ENCODE assay signal across 9 cellular contexts in the genomic region with DNA sequence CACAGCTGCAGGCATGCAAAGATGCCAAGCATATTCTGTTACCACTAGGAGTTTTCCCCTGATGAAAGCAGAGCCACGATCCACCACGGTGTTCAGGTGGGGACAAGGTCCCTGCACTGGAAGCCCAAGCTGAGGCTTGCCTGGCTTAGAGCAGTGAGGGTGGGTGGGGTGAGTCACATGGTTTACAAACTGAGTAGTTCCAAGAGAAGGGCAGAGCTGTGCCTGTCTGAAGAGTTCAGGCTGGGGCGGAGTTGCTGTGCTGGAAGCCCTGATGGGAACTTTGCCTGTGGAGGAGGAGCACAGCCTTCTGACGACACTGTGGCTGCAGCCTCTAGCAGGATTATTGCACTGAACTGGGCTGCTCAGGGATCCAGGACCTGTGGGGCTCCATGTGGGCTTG. TPM values are rescaled to one million over a fixed set of nuclear protein-coding genes. Genes with fewer than 3 reads are reported as not detected.
DNase-seq lines count a peak whose midpoint lies in the region; ATAC-seq and TF ChIP-seq lines count a peak whose summit lies in the region.
"Had no signal": no experiment of that assay in that cellular context is flagged by ENCODE, and none has a peak within 500 bp of the region (broad histone marks: within the 10 kb centered on the region; RNA-seq: fewer than 3 reads in every experiment).

No MANE protein-coding gene starts in this region.

- ATAC-seq in CD4-positive, CD25-positive, alpha-beta regulatory T cell (ENCODE audit: low read depth in 2 of 2) = no peak
- ATAC-seq in esophagus mucosa = peak; percentile 96
- no peak for ATAC-seq in HG03039 (IDR thresholded peaks at IDR 0.05; ENCODE audit: unreplicated experiment)
- ATAC-seq in HG02981 (IDR thresholded peaks at IDR 0.05; ENCODE audit: unreplicated experiment) = no peak

- intact Hi-C loops in ovary (cut with DNase I) = no loop called here
- intact Hi-C loops in esophagus muscularis mucosa (cut with DNase I) = no loop called here

- H3K4me1 ChIP-seq in CD4-positive, CD25-positive, alpha-beta regulatory T cell (ENCODE audit: control insufficient read depth, insufficient read depth, low read length, poor library complexity, severe bottlenecking) = peaks cover 4% of the 10 kb centered on the region
- H3K4me1 ChIP-seq in ovary (ENCODE audit: insufficient read depth) (no peaks in the 10 kb centered on the region), esophagus muscularis mucosa (peaks cover 0 to 8% (median 7%) of the 10 kb centered on the region in 4 donors)

- 38 to 46% (median 43%) methylated on average over 4 of the region's 4 CpGs for whole genome bisulfite sequencing in ovary, 3 donors
- 60% methylated on average over 4 of the region's 4 CpGs for WGBS in esophagus muscularis mucosa

- DNase-seq in CD4-positive, CD25-positive, alpha-beta regulatory T cell = no peak
- DNase-seq in NCI-H226 (peak; percentile 14), ovary (peak; percentile 18 to 46 (median 28)), SKM-1 treated with dmso at 0.1 percent for 144 hours (lab: John Stamatoyannopoulos, UW; ENCODE audit: unreplicated experiment) (no peak), esophagus muscularis mucosa (ENCODE audit: extremely low spot score) (no peak)
- DNase-seq: NCI-H524 had no signal

- H3K36me3 ChIP-seq in CD4-positive, CD25-positive, alpha-beta regulatory T cell (ENCODE audit: control insufficient read depth, insufficient read depth, low read length) = no peaks in the 10 kb centered on the region
- H3K36me3 ChIP-seq in ovary (no peaks in the 10 kb centered on the region), esophagus muscularis mucosa (no peaks in the 10 kb centered on the region)

- no peaks in the 10 kb centered on the region for H3K36me3 Mint-ChIP-seq in CD4-positive, CD25-positive, alpha-beta regulatory T cell

- H3K4me3 ChIP-seq in CD4-positive, CD25-positive, alpha-beta regulatory T cell (ENCODE audit: low read depth, low read length) = no peak overlapping the region
- H3K4me3 ChIP-seq in ovary = no peak overlapping the region
- no peak overlapping the region for H3K4me3 ChIP-seq in esophagus muscularis mucosa

- H3K27me3 ChIP-seq in CD4-positive, CD25-positive, alpha-beta regulatory T cell (ENCODE audit: control insufficient read depth, insufficient read depth, low read length) = no peaks in the 10 kb centered on the region
- H3K27me3 ChIP-seq in ovary (no peaks in the 10 kb centered on the region), esophagus muscularis mucosa (no peaks in the 10 kb centered on the region)

- no peak for TF ChIP-seq CTCF in ovary (IDR thresholded peaks at IDR 0.05)
- no peak for TF ChIP-seq CTCF in esophagus muscularis mucosa (IDR thresholded peaks at IDR 0.05)

- H3K4me1 Mint-ChIP-seq in CD4-positive, CD25-positive, alpha-beta regulatory T cell = peaks cover 0 to 20% (median 7%) of the 10 kb centered on the region in 4 donors

- no peaks in the 10 kb centered on the region for H3K27me3 Mint-ChIP-seq in CD4-positive, CD25-positive, alpha-beta regulatory T cell

- H3K27ac ChIP-seq in CD4-positive, CD25-positive, alpha-beta regulatory T cell (ENCODE audit: insufficient read depth, low read length, poor library complexity, severe bottlenecking) = no peak overlapping the region
- H3K27ac ChIP-seq in ovary (no peak overlapping the region), esophagus muscularis mucosa (replicated peaks in 1 of 4) (no peak overlapping the region)

- no peak for TF ChIP-seq EP300 in ovary (IDR thresholded peaks at IDR 0.05)
- TF ChIP-seq EP300 in esophagus muscularis mucosa (IDR thresholded peaks at IDR 0.05) = no peak

- peak overlapping the region in 1 of 4 donors; percentile 70 for H3K4me3 Mint-ChIP-seq in CD4-positive, CD25-positive, alpha-beta regulatory T cell

- H3K9me3 Mint-ChIP-seq in CD4-positive, CD25-positive, alpha-beta regulatory T cell = no peaks in the 10 kb centered on the region

- no peaks in the 10 kb centered on the region for H3K9me3 ChIP-seq in CD4-positive, CD25-positive, alpha-beta regulatory T cell (ENCODE audit: control insufficient read depth in 2 of 2, low read length in 2 of 2)
- no peaks in the 10 kb centered on the region for H3K9me3 ChIP-seq in ovary
- no peaks in the 10 kb centered on the region for H3K9me3 ChIP-seq in esophagus muscularis mucosa

- peak overlapping the region in 2 of 3 donors; percentile 93 to 95 for H3K27ac Mint-ChIP-seq in CD4-positive, CD25-positive, alpha-beta regulatory T cell

- TF ChIP-seq POLR2A in ovary (IDR thresholded peaks at IDR 0.05) = no peak
- TF ChIP-seq POLR2A in esophagus muscularis mucosa (IDR thresholded peaks at IDR 0.05; ENCODE audit: low read depth) = no peak

RNA-seq across cellular contexts. Expression of a gene that starts 45.5 kb away (rescaled TPM):
- not detected for total RNA-seq in CD4-positive, CD25-positive, alpha-beta regulatory T cell
- polyA plus RNA-seq in CD4-positive, CD25-positive, alpha-beta regulatory T cell = not detected
- total RNA-seq in esophagus mucosa = not detected
- not detected for total RNA-seq in ovary
- under 1 TPM; 0.07 to 0.13 TPM for polyA plus RNA-seq in ovary
- total RNA-seq in esophagus muscularis mucosa = not detected

Comparison
In these comparisons a context has a peak if more than half of its experiments do, and no peak if none do; other contexts are left out.
1. DNase-seq: peak in NCI-H226 (single experiment) and ovary (5 of 5); none in CD4-positive, CD25-positive, alpha-beta regulatory T cell (0 of 3), SKM-1 treated with dmso at 0.1 percent for 144 hours (single experiment) and esophagus muscularis mucosa (single experiment).